21 cellular contexts compared by ENCODE assay signal in genomic region chr3:20458994-20459736, GRCh38.
A peak's percentile ranks its signal among the peaks of the same experiment; 100 is the strongest.
DNase-seq lines count a peak whose midpoint lies in the region; ATAC-seq and TF ChIP-seq lines count a peak whose summit lies in the region.
"Had no signal": no experiment of that assay in that cellular context is flagged by ENCODE, and none has a peak within 500 bp of the region (broad histone marks: within the 10 kb centered on the region; RNA-seq: fewer than 3 reads in every experiment).

No MANE protein-coding gene starts in this region.

- CTCF ChIA-PET in T-cell (lab: Charles Lee) = no interaction called here

- ATAC-seq in Right ventricle myocardium inferior = peak; percentile 71
- ATAC-seq in T-cell (replicated peaks in 1 of 4) = no peak

- no peaks in the 10 kb centered on the region for H3K9me3 Mint-ChIP-seq in type B pancreatic cell
- H3K9me3 Mint-ChIP-seq in T-cell = peaks cover 19 to 40% (median 28%) of the 10 kb centered on the region in 3 donors

- no peaks in the 10 kb centered on the region for H3K9me3 ChIP-seq in osteoblast (ENCODE audit: low read depth, low read length)

- no peak overlapping the region for H3K27ac ChIP-seq in osteoblast (ENCODE audit: low read depth, low read length)
- H3K27ac ChIP-seq: 22Rv1; BLaER1 treated with 17β-estradiol and CSF1 and Interleukin-3, amounts not matched to agents 10 nM and 100 nM had no signal

- H3K36me3 ChIP-seq in osteoblast (ENCODE audit: insufficient read depth, low read length) = no peaks in the 10 kb centered on the region
- H3K36me3 ChIP-seq: BLaER1 treated with 17β-estradiol and CSF1 and Interleukin-3, amounts not matched to agents 10 nM and 100 nM had no signal

- intact Hi-C loops in Right ventricle myocardium inferior (cut with DNase I) = no loop called here
- intact Hi-C loops in cardiac septum (cut with DNase I) = no loop called here

- POLR2A ChIA-PET in T-cell (lab: Charles Lee) = no interaction called here

- H3K4me3 Mint-ChIP-seq in type B pancreatic cell (no peak overlapping the region), T-cell (no peak overlapping the region)
- H3K4me3 Mint-ChIP-seq: HFFc6 had no signal

- H3K4me2 ChIP-seq in osteoblast (ENCODE audit: insufficient read depth, low read length) = no peak overlapping the region
- H3K4me2 ChIP-seq: BLaER1 treated with 17β-estradiol and CSF1 and Interleukin-3, amounts not matched to agents 10 nM and 100 nM had no signal

- H3K4me1 Mint-ChIP-seq in type B pancreatic cell (ENCODE audit: unreplicated experiment) (peaks cover 9% of the 10 kb centered on the region), T-cell (no peaks in the 10 kb centered on the region)

- H3K36me3 Mint-ChIP-seq in type B pancreatic cell = no peaks in the 10 kb centered on the region
- H3K36me3 Mint-ChIP-seq in T-cell = peaks cover 4% of the 10 kb centered on the region

- H3K27me3 ChIP-seq in osteoblast (ENCODE audit: insufficient read depth, low read length) = no peaks in the 10 kb centered on the region
- H3K27me3 ChIP-seq: BLaER1 treated with 17β-estradiol and CSF1 and Interleukin-3, amounts not matched to agents 10 nM and 100 nM had no signal

- no peaks in the 10 kb centered on the region for H3K79me2 ChIP-seq in osteoblast (ENCODE audit: insufficient read depth, low read length)

- H3K27me3 Mint-ChIP-seq in type B pancreatic cell (no peaks in the 10 kb centered on the region), T-cell (no peaks in the 10 kb centered on the region)

- no peak overlapping the region for H3K27ac Mint-ChIP-seq in type B pancreatic cell
- no peak overlapping the region for H3K27ac Mint-ChIP-seq in T-cell
- H3K27ac Mint-ChIP-seq: HFFc6 had no signal

- no peak overlapping the region for H3K4me3 ChIP-seq in osteoblast (ENCODE audit: insufficient read depth, low read length)
- H3K4me3 ChIP-seq: BLaER1 treated with 17β-estradiol and CSF1 and Interleukin-3, amounts not matched to agents 10 nM and 100 nM had no signal

- no peak for DNase-seq in Right ventricle myocardium inferior (ENCODE audit: missing footprints)
- DNase-seq in cardiac septum (ENCODE audit: low spot score) = no peak
- peak; percentile 57 for DNase-seq in OCI-M1 (lab: John Stamatoyannopoulos, UW)
- DNase-seq in erythroblast (lab: John Stamatoyannopoulos, UW) = peak; percentile 13 to 74
- peak; percentile 65 for DNase-seq in osteoblast (ENCODE audit: insufficient read length, low spot score, missing footprints)
- DNase-seq in type B pancreatic cell (ENCODE audit: extremely low spot score, unreplicated experiment) = no peak
- no peak for DNase-seq in SW480 (ENCODE audit: low spot score)
- no peak for DNase-seq in T-cell
- DNase-seq: DMS153, EL, GOT3, HFFc6, KBM-7, NCI-H1048, NCI-H1694, NCI-H2107, NCI-H446, NCI-H774, SIG-M5 had no signal

- H3K4me1 ChIP-seq in osteoblast (ENCODE audit: insufficient read depth, low read length) = no peaks in the 10 kb centered on the region

- no peak for TF ChIP-seq POLR2A in erythroblast (IDR thresholded peaks at IDR 0.05; ENCODE audit: low read length)

- no peaks in the 10 kb centered on the region for H4K20me1 ChIP-seq in osteoblast (ENCODE audit: insufficient read depth, low read length)
- H4K20me1 ChIP-seq: BLaER1 treated with 17β-estradiol and CSF1 and Interleukin-3, amounts not matched to agents 10 nM and 100 nM had no signal

- no peak overlapping the region for H2AFZ ChIP-seq in osteoblast (ENCODE audit: low read length)

- TF ChIP-seq CTCF in osteoblast (IDR thresholded peaks at IDR 0.05; ENCODE audit: extremely low read depth, low read depth, low read length) (no peak), type B pancreatic cell (conservative IDR thresholded peaks at IDR 0.05) (no peak)

Comparison
In these comparisons a context has a peak if more than half of its experiments do, and no peak if none do; other contexts are left out.
1. DNase-seq: peak in OCI-M1 (single experiment), erythroblast (2 of 2) and osteoblast (single experiment); none in Right ventricle myocardium inferior (single experiment), cardiac septum (single experiment), type B pancreatic cell (single experiment), SW480 (single experiment) and T-cell (0 of 34).